Comparison of ENCODE assay signal across 1 cellular context in genomic region chr17:59707182-59707970, GRCh38.
TF ChIP-seq lines count a peak whose summit lies in the region.

TSS of gene PTRH2 (minus strand) at chr17:59707430. CDS start at chr17:59697978, 9,452 bp downstream.
TSS of gene VMP1 (plus strand) at chr17:59707654. CDS start at chr17:59731447, 23,793 bp downstream.

TF ChIP-seq in HEK293, 187 proteins besides CTCF, POLR2A, EP300 and RAD21 (continued from another document):
- peak; percentile 54 for TF ChIP-seq PRDM10 (tag by site-specific recombination; IDR thresholded peaks at IDR 0.05)
- TF ChIP-seq ZBTB8A (tag by site-specific recombination; IDR thresholded peaks at IDR 0.05), result peak; percentile 68; the same call in 1 of the 2 replicates
- 0 out of 2 replicates have a peak, but pooled peaks have one; percentile 10 for TF ChIP-seq ZNF623 (tag by site-specific recombination; IDR thresholded peaks at IDR 0.05)
- TF ChIP-seq ZNF24 (tag by site-specific recombination; IDR thresholded peaks at IDR 0.05), result peak; percentile 33; the same call in 1 of the 2 replicates
- TF ChIP-seq PRDM4 (tag by site-specific recombination; IDR thresholded peaks at IDR 0.05), result no peak
- no peak for TF ChIP-seq ZSCAN23 (tag by site-specific recombination; IDR thresholded peaks at IDR 0.05)
- TF ChIP-seq ZNF629 (tag by site-specific recombination; IDR thresholded peaks at IDR 0.05), result peak; percentile 93
- TF ChIP-seq BCL11A (tag by site-specific recombination; IDR thresholded peaks at IDR 0.05; ENCODE audit: low read depth), result no peak
- TF ChIP-seq ZNF837 (tag by site-specific recombination; IDR thresholded peaks at IDR 0.05), result no peak
- TF ChIP-seq, protein P1, sequence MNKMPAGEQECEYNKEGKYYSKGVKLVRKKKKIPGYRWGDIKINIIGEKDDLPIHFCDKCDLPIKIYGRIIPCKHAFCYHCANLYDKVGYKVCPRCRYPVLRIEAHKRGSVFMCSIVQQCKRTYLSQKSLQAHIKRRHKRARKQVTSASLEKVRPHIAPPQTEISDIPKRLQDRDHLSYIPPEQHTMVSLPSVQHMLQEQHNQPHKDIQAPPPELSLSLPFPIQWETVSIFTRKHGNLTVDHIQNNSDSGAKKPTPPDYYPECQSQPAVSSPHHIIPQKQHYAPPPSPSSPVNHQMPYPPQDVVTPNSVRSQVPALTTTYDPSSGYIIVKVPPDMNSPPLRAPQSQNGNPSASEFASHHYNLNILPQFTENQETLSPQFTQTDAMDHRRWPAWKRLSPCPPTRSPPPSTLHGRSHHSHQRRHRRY (tag by site-specific recombination; IDR thresholded peaks at IDR 0.05), result no peak
- no peak for TF ChIP-seq ZFP69B (tag by site-specific recombination; IDR thresholded peaks at IDR 0.05)
- peak; percentile 79 for TF ChIP-seq ZBTB21 (tag by site-specific recombination; IDR thresholded peaks at IDR 0.05)
- TF ChIP-seq ZNF521 (tag by site-specific recombination; IDR thresholded peaks at IDR 0.05), result no peak
- TF ChIP-seq MYNN (tag by site-specific recombination; IDR thresholded peaks at IDR 0.05; ENCODE audit: borderline replicate concordance), result no peak
- TF ChIP-seq GFI1B (tag by site-specific recombination; IDR thresholded peaks at IDR 0.05), result no peak
- no peak for TF ChIP-seq YY2 (tag by site-specific recombination; IDR thresholded peaks at IDR 0.05)
- no peak for TF ChIP-seq HIC1 (tag by site-specific recombination; IDR thresholded peaks at IDR 0.05)
- TF ChIP-seq OVOL3 (tag by site-specific recombination; IDR thresholded peaks at IDR 0.05), result no peak
- TF ChIP-seq, protein P2, sequence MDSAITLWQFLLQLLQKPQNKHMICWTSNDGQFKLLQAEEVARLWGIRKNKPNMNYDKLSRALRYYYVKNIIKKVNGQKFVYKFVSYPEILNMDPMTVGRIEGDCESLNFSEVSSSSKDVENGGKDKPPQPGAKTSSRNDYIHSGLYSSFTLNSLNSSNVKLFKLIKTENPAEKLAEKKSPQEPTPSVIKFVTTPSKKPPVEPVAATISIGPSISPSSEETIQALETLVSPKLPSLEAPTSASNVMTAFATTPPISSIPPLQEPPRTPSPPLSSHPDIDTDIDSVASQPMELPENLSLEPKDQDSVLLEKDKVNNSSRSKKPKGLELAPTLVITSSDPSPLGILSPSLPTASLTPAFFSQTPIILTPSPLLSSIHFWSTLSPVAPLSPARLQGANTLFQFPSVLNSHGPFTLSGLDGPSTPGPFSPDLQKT (IDR thresholded peaks at IDR 0.05; ENCODE audit: borderline replicate concordance, low read depth, low read length), result peak; percentile 69; the same call in 1 of the 2 replicates
- peak; percentile 91 for TF ChIP-seq ZNF394 (tag by site-specific recombination; IDR thresholded peaks at IDR 0.05; ENCODE audit: borderline replicate concordance)
- peak; percentile 66 for TF ChIP-seq ZEB2 (tag by site-specific recombination; IDR thresholded peaks at IDR 0.05)
- TF ChIP-seq ZNF660 (tag by site-specific recombination; IDR thresholded peaks at IDR 0.05), result peak; percentile 45
- no peak for TF ChIP-seq ZSCAN5A (tag by site-specific recombination; IDR thresholded peaks at IDR 0.05)
- TF ChIP-seq ZNF529 (tag by site-specific recombination; IDR thresholded peaks at IDR 0.05; ENCODE audit: insufficient replicate concordance), result no peak
- peak; percentile 29; the same call in 1 of the 2 replicates for TF ChIP-seq ZNF843 (tag by site-specific recombination; IDR thresholded peaks at IDR 0.05)
- TF ChIP-seq KLF16 (tag by site-specific recombination; IDR thresholded peaks at IDR 0.05), result peak; percentile 52; the same call in 1 of the 2 replicates
- no peak for TF ChIP-seq ZNF202 (tag by site-specific recombination; IDR thresholded peaks at IDR 0.05; ENCODE audit: borderline replicate concordance)
- TF ChIP-seq, protein P3, sequence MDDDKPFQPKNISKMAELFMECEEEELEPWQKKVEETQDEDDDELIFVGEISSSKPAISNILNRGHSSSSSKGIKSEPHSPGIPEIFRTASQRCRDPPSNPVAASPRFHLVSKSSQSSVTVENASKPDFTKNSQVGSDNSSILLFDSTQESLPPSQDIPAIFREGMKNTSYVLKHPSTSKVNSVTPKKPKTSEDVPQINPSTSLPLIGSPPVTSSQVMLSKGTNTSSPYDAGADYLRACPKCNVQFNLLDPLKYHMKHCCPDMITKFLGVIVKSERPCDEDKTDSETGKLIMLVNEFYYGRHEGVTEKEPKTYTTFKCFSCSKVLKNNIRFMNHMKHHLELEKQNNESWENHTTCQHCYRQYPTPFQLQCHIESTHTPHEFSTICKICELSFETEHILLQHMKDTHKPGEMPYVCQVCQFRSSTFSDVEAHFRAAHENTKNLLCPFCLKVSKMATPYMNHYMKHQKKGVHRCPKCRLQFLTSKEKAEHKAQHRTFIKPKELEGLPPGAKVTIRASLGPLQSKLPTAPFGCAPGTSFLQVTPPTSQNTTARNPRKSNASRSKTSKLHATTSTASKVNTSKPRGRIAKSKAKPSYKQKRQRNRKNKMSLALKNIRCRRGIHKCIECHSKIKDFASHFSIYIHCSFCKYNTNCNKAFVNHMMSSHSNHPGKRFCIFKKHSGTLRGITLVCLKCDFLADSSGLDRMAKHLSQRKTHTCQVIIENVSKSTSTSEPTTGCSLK (tag by site-specific recombination; IDR thresholded peaks at IDR 0.05), result no peak
- no peak for TF ChIP-seq ZBTB1 (tag by site-specific recombination; IDR thresholded peaks at IDR 0.05)
- TF ChIP-seq, protein P4, sequence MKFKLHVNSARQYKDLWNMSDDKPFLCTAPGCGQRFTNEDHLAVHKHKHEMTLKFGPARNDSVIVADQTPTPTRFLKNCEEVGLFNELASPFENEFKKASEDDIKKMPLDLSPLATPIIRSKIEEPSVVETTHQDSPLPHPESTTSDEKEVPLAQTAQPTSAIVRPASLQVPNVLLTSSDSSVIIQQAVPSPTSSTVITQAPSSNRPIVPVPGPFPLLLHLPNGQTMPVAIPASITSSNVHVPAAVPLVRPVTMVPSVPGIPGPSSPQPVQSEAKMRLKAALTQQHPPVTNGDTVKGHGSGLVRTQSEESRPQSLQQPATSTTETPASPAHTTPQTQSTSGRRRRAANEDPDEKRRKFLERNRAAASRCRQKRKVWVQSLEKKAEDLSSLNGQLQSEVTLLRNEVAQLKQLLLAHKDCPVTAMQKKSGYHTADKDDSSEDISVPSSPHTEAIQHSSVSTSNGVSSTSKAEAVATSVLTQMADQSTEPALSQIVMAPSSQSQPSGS (tag by site-specific recombination; IDR thresholded peaks at IDR 0.05; ENCODE audit: low read depth), result no peak
- no peak for TF ChIP-seq SCRT1 (tag by site-specific recombination; IDR thresholded peaks at IDR 0.05; ENCODE audit: borderline replicate concordance)
- TF ChIP-seq ZNF596 (tag by site-specific recombination; IDR thresholded peaks at IDR 0.05), result no peak
- no peak for TF ChIP-seq ZNF830 (tag by site-specific recombination; IDR thresholded peaks at IDR 0.05; ENCODE audit: low read depth)
- TF ChIP-seq ZNF404 (tag by site-specific recombination; IDR thresholded peaks at IDR 0.05), result no peak
- TF ChIP-seq, protein P5, sequence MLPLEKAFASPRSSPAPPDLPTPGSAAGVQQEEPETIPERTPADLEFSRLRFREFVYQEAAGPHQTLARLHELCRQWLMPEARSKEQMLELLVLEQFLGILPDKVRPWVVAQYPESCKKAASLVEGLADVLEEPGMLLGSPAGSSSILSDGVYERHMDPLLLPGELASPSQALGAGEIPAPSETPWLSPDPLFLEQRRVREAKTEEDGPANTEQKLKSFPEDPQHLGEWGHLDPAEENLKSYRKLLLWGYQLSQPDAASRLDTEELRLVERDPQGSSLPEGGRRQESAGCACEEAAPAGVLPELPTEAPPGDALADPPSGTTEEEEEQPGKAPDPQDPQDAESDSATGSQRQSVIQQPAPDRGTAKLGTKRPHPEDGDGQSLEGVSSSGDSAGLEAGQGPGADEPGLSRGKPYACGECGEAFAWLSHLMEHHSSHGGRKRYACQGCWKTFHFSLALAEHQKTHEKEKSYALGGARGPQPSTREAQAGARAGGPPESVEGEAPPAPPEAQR (tag by site-specific recombination; IDR thresholded peaks at IDR 0.05), result no peak
- TF ChIP-seq ZNF501 (tag by site-specific recombination; IDR thresholded peaks at IDR 0.05), result peak; percentile 57; the same call in 1 of the 2 replicates
- TF ChIP-seq ZNF223 (tag by site-specific recombination; IDR thresholded peaks at IDR 0.05), result no peak
- TF ChIP-seq ZNF658 (tag by site-specific recombination; IDR thresholded peaks at IDR 0.05), result no peak
- TF ChIP-seq YY1 (tag by site-specific recombination; IDR thresholded peaks at IDR 0.05), result no peak
- TF ChIP-seq GLIS2 (tag by site-specific recombination; IDR thresholded peaks at IDR 0.05), result no peak
- no peak for TF ChIP-seq SCRT2 (tag by site-specific recombination; IDR thresholded peaks at IDR 0.05)
- no peak for TF ChIP-seq ZNF555 (tag by site-specific recombination; conservative IDR thresholded peaks at IDR 0.05)
- no peak for TF ChIP-seq MZF1 (tag by site-specific recombination; IDR thresholded peaks at IDR 0.05; ENCODE audit: borderline replicate concordance)
